Comparison of ENCODE assay signal across 10 cellular contexts in genomic region chr13:51396352-51396751, GRCh38. TPM values are rescaled to one million over a fixed set of nuclear protein-coding genes. Genes with fewer than 3 reads are reported as not detected.
DNase-seq lines count a peak whose midpoint lies in the region; ATAC-seq lines count a peak whose summit lies in the region.
"Had no signal": no experiment of that assay in that cellular context is flagged by ENCODE, and none has a peak within 500 bp of the region (broad histone marks: within the 10 kb centered on the region; RNA-seq: fewer than 3 reads in every experiment).

No MANE protein-coding gene starts in this region.

- POLR2A ChIA-PET in naive thymus-derived CD8-positive, alpha-beta T cell (lab: Charles Lee) = no interaction called here

- peaks cover 9 to 47% (median 10%) of the 10 kb centered on the region in 3 donors for H3K36me3 Mint-ChIP-seq in naive thymus-derived CD8-positive, alpha-beta T cell

- peak overlapping the region in 1 of 10 donors; percentile 6 for H3K4me3 Mint-ChIP-seq in naive thymus-derived CD8-positive, alpha-beta T cell

- intact Hi-C loops in posterior cingulate gyrus (cut with DNase I) = no loop called here

- peaks cover 0 to 2% (median 0%) of the 10 kb centered on the region in 9 donors for H3K9me3 Mint-ChIP-seq in naive thymus-derived CD8-positive, alpha-beta T cell

- H3K27me3 Mint-ChIP-seq in naive thymus-derived CD8-positive, alpha-beta T cell = no peaks in the 10 kb centered on the region

- ATAC-seq in GM18502 (IDR thresholded peaks at IDR 0.05; ENCODE audit: poor library complexity, unreplicated experiment) (peak; percentile 87), HG02840 (IDR thresholded peaks at IDR 0.05; ENCODE audit: low FRiP score, unreplicated experiment) (peak; percentile 66), HG03139 (IDR thresholded peaks at IDR 0.05; ENCODE audit: unreplicated experiment) (no peak)
- no peak for ATAC-seq in naive thymus-derived CD8-positive, alpha-beta T cell

- peaks cover 32 to 62% (median 61%) of the 10 kb centered on the region in 4 donors for H3K4me1 Mint-ChIP-seq in naive thymus-derived CD8-positive, alpha-beta T cell

- H3K27ac Mint-ChIP-seq in naive thymus-derived CD8-positive, alpha-beta T cell = peak overlapping the region in 6 of 10 donors; percentile 13 to 38 (median 32)

- peak; percentile 61 for DNase-seq in SKM-1 treated with dmso at 0.1 percent for 144 hours (lab: John Stamatoyannopoulos, UW; ENCODE audit: unreplicated experiment)
- DNase-seq in naive thymus-derived CD8-positive, alpha-beta T cell = no peak
- DNase-seq in LoVo (ENCODE audit: low spot score) = no peak
- no peak for DNase-seq in NK-92 treated with Interleukin-12 subunit alpha and Interleukin-12 subunit beta, amount 100 ng/mL, for 24 hours (lab: John Stamatoyannopoulos, UW)
- no peak for DNase-seq in posterior cingulate gyrus

RNA-seq across cellular contexts. Expression of gene INTS6, which starts 56.5 kb away (rescaled TPM):
- total RNA-seq in naive thymus-derived CD8-positive, alpha-beta T cell = 10 to 100 TPM; 60.2 to 66.5 TPM
- 10 to 100 TPM; 20.9 to 25.1 (median 23.9) TPM for polyA plus RNA-seq in naive thymus-derived CD8-positive, alpha-beta T cell

RNA-seq across cellular contexts. Expression of gene SERPINE3, which starts 56.9 kb away (rescaled TPM):
- total RNA-seq in naive thymus-derived CD8-positive, alpha-beta T cell = not detected
- not detected for polyA plus RNA-seq in naive thymus-derived CD8-positive, alpha-beta T cell
- total RNA-seq: epithelial cell of proximal tubule; T-helper 1 cell treated with Interleukin-12 subunit alpha and Interleukin-12 subunit beta and Interleukin-4 antibody, amounts not matched to agents 30 ng/mL and 1 ng/mL, for 36 hours had no signal

Comparison
In these comparisons a context has a peak if more than half of its experiments do, and no peak if none do; other contexts are left out.
1. ATAC-seq: peak in GM18502 (single experiment) and HG02840 (single experiment); none in naive thymus-derived CD8-positive, alpha-beta T cell (0 of 2) and HG03139 (single experiment).